14 cellular contexts compared by ENCODE assay signal in genomic region chr10:131147301-131147975, GRCh38.
"Had no signal": no experiment of that assay in that cellular context is flagged by ENCODE, and none has a peak within 500 bp of the region (broad histone marks: within the 10 kb centered on the region; RNA-seq: fewer than 3 reads in every experiment).

No MANE protein-coding gene starts in this region.

- H3K27ac ChIP-seq: epithelial cell of prostate, esophagus muscularis mucosa, gastroesophageal sphincter, left ventricle myocardium inferior, right lobe of liver, uterus had no signal

- H3K27me3 Mint-ChIP-seq: central memory CD8-positive, alpha-beta T cell; naive B cell; stimulated activated naive B cell treated with anti-CD40 and anti-IgM and Interleukin-4, amounts not matched to agents 10 μg/mL and 1 μg/mL and 100 μg/mL, for 72 hours had no signal

- H3K4me1 Mint-ChIP-seq: central memory CD8-positive, alpha-beta T cell; naive B cell; stimulated activated naive B cell treated with anti-CD40 and anti-IgM and Interleukin-4, amounts not matched to agents 10 μg/mL and 1 μg/mL and 100 μg/mL, for 72 hours had no signal

- ATAC-seq: gastroesophageal sphincter; right lobe of liver; stimulated activated naive B cell treated with anti-CD40 and anti-IgM and Interleukin-4, amounts not matched to agents 10 μg/mL and 1 μg/mL and 100 μg/mL, for 72 hours had no signal

- H3K4me1 ChIP-seq: esophagus muscularis mucosa, gastroesophageal sphincter, left ventricle myocardium inferior, right lobe of liver, uterus had no signal

- H3K27ac Mint-ChIP-seq: naive B cell; stimulated activated naive B cell treated with anti-CD40 and anti-IgM and Interleukin-4, amounts not matched to agents 10 μg/mL and 1 μg/mL and 100 μg/mL, for 72 hours; type B pancreatic cell had no signal

- DNase-seq: effector memory CD4-positive, alpha-beta T cell; glutamatergic neuron; left ventricle myocardium inferior; naive B cell; right lobe of liver; stimulated activated CD4-positive, alpha-beta T cell treated with anti-CD3 and anti-CD28 coated beads, Interleukin-2, amount 100 ng/mL, for 24 hours; stimulated activated CD4-positive, alpha-beta T cell treated with anti-CD3 and anti-CD28 coated beads, Interleukin-4, amount 100 ng/mL, for 4 hours; stimulated activated naive B cell treated with anti-CD40 and anti-IgM and Interleukin-4, amounts not matched to agents 10 μg/mL and 1 μg/mL and 100 μg/mL, for 72 hours; uterus had no signal

- H3K4me3 ChIP-seq: esophagus muscularis mucosa, gastroesophageal sphincter, left ventricle myocardium inferior, right lobe of liver, uterus had no signal

- H3K27me3 ChIP-seq: right lobe of liver, uterus had no signal

- H3K9me3 ChIP-seq: right lobe of liver, uterus had no signal

- H3K36me3 ChIP-seq: esophagus muscularis mucosa, gastroesophageal sphincter, left ventricle myocardium inferior, right lobe of liver, uterus had no signal

- H3K4me3 Mint-ChIP-seq: central memory CD8-positive, alpha-beta T cell; naive B cell; stimulated activated naive B cell treated with anti-CD40 and anti-IgM and Interleukin-4, amounts not matched to agents 10 μg/mL and 1 μg/mL and 100 μg/mL, for 72 hours; type B pancreatic cell had no signal

- H3K36me3 Mint-ChIP-seq: stimulated activated naive B cell treated with anti-CD40 and anti-IgM and Interleukin-4, amounts not matched to agents 10 μg/mL and 1 μg/mL and 100 μg/mL, for 72 hours had no signal
